ENCODE assay signal across 9 cellular contexts in the genomic region with DNA sequence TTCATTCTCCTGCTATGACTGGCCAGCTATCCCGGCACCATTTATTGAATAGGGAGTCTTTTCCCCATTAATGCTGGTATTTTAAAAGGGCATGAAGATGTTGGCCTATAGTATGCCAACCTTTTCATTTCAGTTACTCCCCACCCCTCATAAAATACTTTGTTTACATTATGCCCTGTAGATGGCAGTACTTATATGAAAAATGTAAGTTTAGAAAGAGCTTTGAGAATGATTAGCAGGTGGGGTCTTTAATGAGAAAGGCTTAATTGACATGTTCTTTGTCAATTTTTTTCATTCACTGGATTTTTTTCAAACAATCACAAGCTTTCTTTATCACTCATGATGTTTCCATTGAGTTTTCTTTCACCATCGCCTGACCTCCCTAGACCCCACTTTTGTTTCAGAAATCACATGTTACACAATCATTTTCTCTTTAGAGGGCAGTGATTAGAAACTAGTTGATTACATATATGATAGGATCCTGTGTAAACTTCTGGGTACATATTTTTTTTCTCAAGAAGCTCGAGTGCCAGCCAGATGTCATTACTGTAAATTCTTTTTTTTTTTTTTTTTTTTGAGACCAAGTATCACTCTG.
A peak's percentile ranks its signal among the peaks of the same experiment; 100 is the strongest.
DNase-seq lines count a peak whose midpoint lies in the region; TF ChIP-seq lines count a peak whose summit lies in the region.
"Had no signal": no experiment of that assay in that cellular context is flagged by ENCODE, and none has a peak within 500 bp of the region (broad histone marks: within the 10 kb centered on the region; RNA-seq: fewer than 3 reads in every experiment).

No MANE protein-coding gene starts in this region.

- H3K9me3 Mint-ChIP-seq in endodermal cell = no peaks in the 10 kb centered on the region

- no peak overlapping the region for H3K27ac Mint-ChIP-seq in endodermal cell

- H3K27me3 Mint-ChIP-seq in endodermal cell (ENCODE audit: insufficient read depth) = no peaks in the 10 kb centered on the region

- no peaks in the 10 kb centered on the region for H3K9me3 ChIP-seq in endodermal cell (ENCODE audit: control insufficient read depth, low read length)
- H3K9me3 ChIP-seq in testis = no peaks in the 10 kb centered on the region

- H3K4me3 ChIP-seq in endodermal cell (ENCODE audit: low read length) (no peak overlapping the region), testis (no peak overlapping the region)

- H3K4me3 Mint-ChIP-seq in endodermal cell = no peak overlapping the region

- H3K4me1 ChIP-seq in endodermal cell (ENCODE audit: control insufficient read depth, insufficient read depth, low read length) (no peaks in the 10 kb centered on the region), testis (no peaks in the 10 kb centered on the region)

- no peak overlapping the region for H3K9ac ChIP-seq in endodermal cell (ENCODE audit: extremely low read depth, low read length, poor library complexity, severe bottlenecking)

- no peak overlapping the region for H3K27ac ChIP-seq in 22Rv1
- no peak overlapping the region for H3K27ac ChIP-seq in endodermal cell (ENCODE audit: low read depth, low read length)
- no peak overlapping the region for H3K27ac ChIP-seq in testis

- peak; percentile 44 for TF ChIP-seq CTCF in 22Rv1 (IDR thresholded peaks at IDR 0.05)
- peak; percentile 31 for TF ChIP-seq CTCF in GM10266 (IDR thresholded peaks at IDR 0.05; ENCODE audit: control insufficient read depth, insufficient read depth, low read depth, missing control alignments)
- peak; percentile 48 for TF ChIP-seq CTCF in endodermal cell (conservative IDR thresholded peaks at IDR 0.05)
- peak in 1 of 3 experiments; percentile 28 for TF ChIP-seq CTCF in testis (IDR thresholded peaks at IDR 0.05)

- no peak for DNase-seq in GM10266 (ENCODE audit: extremely low spot score)
- DNase-seq in NCI-H69 (lab: John Stamatoyannopoulos, UW) = peak; percentile 76
- DNase-seq in endodermal cell = no peak
- DNase-seq in testis = no peak
- DNase-seq in A172 (ENCODE audit: low spot score) = no peak
- no peak for DNase-seq in NCI-H774 (lab: John Stamatoyannopoulos, UW)
- DNase-seq in stimulated activated CD4-positive, alpha-beta T cell treated with anti-CD3 and anti-CD28 coated beads, Interleukin-4, amount 100 ng/mL, for 24 hours = no peak
- DNase-seq: T-helper 9 cell had no signal

- H3K27me3 ChIP-seq in endodermal cell (ENCODE audit: control insufficient read depth, insufficient read depth, low read length, poor library complexity, severe bottlenecking) = no peaks in the 10 kb centered on the region
- no peaks in the 10 kb centered on the region for H3K27me3 ChIP-seq in testis

- no peaks in the 10 kb centered on the region for H3K4me1 Mint-ChIP-seq in endodermal cell

- H3K36me3 ChIP-seq in endodermal cell (ENCODE audit: control insufficient read depth, insufficient read depth, low read length) = no peaks in the 10 kb centered on the region
- peaks cover 4% of the 10 kb centered on the region for H3K36me3 ChIP-seq in testis (ENCODE audit: low read depth, missing control alignments)

- WGBS in endodermal cell (ENCODE audit: insufficient coverage in 1 of 2, insufficient read length in 1 of 2), 2 experiments = 100% methylated on average over 1 to 3 of the region's 3 CpGs
- 89 to 91% methylated on average over 3 of the region's 3 CpGs for WGBS in testis, 2 donors

- no peak for TF ChIP-seq POLR2A in testis (IDR thresholded peaks at IDR 0.05)

- intact Hi-C loops in testis (cut with DNase I; ENCODE audit: low total_unique reads) = no loop called here

- peaks cover 4% of the 10 kb centered on the region for H3K36me3 Mint-ChIP-seq in endodermal cell (ENCODE audit: low read depth)
